ENCODE assay signal across 1 cellular context in genomic region chr1:155856975-155857930, GRCh38.
TF ChIP-seq lines count a peak whose summit lies in the region.

A gene with protein sequence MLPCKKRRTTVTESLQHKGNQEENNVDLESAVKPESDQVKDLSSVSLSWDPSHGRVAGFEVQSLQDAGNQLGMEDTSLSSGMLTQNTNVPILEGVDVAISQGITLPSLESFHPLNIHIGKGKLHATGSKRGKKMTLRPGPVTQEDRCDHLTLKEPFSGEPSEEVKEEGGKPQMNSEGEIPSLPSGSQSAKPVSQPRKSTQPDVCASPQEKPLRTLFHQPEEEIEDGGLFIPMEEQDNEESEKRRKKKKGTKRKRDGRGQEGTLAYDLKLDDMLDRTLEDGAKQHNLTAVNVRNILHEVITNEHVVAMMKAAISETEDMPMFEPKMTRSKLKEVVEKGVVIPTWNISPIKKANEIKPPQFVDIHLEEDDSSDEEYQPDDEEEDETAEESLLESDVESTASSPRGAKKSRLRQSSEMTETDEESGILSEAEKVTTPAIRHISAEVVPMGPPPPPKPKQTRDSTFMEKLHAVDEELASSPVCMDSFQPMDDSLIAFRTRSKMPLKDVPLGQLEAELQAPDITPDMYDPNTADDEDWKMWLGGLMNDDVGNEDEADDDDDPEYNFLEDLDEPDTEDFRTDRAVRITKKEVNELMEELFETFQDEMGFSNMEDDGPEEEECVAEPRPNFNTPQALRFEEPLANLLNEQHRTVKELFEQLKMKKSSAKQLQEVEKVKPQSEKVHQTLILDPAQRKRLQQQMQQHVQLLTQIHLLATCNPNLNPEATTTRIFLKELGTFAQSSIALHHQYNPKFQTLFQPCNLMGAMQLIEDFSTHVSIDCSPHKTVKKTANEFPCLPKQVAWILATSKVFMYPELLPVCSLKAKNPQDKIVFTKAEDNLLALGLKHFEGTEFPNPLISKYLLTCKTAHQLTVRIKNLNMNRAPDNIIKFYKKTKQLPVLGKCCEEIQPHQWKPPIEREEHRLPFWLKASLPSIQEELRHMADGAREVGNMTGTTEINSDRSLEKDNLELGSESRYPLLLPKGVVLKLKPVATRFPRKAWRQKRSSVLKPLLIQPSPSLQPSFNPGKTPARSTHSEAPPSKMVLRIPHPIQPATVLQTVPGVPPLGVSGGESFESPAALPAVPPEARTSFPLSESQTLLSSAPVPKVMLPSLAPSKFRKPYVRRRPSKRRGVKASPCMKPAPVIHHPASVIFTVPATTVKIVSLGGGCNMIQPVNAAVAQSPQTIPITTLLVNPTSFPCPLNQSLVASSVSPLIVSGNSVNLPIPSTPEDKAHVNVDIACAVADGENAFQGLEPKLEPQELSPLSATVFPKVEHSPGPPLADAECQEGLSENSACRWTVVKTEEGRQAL (N-terminal part only) (minus strand): TSS chr1:155857214. CDS start chr1:155853780, 3,434 bp downstream.

TF ChIP-seq in HCT116, 20 proteins besides CTCF, POLR2A, EP300 and RAD21 (continued from another document):
- TF ChIP-seq, protein P1, sequence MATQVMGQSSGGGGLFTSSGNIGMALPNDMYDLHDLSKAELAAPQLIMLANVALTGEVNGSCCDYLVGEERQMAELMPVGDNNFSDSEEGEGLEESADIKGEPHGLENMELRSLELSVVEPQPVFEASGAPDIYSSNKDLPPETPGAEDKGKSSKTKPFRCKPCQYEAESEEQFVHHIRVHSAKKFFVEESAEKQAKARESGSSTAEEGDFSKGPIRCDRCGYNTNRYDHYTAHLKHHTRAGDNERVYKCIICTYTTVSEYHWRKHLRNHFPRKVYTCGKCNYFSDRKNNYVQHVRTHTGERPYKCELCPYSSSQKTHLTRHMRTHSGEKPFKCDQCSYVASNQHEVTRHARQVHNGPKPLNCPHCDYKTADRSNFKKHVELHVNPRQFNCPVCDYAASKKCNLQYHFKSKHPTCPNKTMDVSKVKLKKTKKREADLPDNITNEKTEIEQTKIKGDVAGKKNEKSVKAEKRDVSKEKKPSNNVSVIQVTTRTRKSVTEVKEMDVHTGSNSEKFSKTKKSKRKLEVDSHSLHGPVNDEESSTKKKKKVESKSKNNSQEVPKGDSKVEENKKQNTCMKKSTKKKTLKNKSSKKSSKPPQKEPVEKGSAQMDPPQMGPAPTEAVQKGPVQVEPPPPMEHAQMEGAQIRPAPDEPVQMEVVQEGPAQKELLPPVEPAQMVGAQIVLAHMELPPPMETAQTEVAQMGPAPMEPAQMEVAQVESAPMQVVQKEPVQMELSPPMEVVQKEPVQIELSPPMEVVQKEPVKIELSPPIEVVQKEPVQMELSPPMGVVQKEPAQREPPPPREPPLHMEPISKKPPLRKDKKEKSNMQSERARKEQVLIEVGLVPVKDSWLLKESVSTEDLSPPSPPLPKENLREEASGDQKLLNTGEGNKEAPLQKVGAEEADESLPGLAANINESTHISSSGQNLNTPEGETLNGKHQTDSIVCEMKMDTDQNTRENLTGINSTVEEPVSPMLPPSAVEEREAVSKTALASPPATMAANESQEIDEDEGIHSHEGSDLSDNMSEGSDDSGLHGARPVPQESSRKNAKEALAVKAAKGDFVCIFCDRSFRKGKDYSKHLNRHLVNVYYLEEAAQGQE (IDR thresholded peaks at IDR 0.05; ENCODE audit: low read depth), result no peak
- TF ChIP-seq, protein P2, sequence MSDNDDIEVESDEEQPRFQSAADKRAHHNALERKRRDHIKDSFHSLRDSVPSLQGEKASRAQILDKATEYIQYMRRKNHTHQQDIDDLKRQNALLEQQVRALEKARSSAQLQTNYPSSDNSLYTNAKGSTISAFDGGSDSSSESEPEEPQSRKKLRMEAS (IDR thresholded peaks at IDR 0.05), result peak; percentile 89
